ENCODE assay signal across 1 cellular context in genomic region chr3:183446838-183447205, GRCh38.
TF ChIP-seq lines count a peak whose summit lies in the region.

No MANE protein-coding gene starts in this region.

TF ChIP-seq in A549, 52 proteins besides CTCF, POLR2A, EP300 and RAD21 (continued from another document):
- TF ChIP-seq, protein P1, sequence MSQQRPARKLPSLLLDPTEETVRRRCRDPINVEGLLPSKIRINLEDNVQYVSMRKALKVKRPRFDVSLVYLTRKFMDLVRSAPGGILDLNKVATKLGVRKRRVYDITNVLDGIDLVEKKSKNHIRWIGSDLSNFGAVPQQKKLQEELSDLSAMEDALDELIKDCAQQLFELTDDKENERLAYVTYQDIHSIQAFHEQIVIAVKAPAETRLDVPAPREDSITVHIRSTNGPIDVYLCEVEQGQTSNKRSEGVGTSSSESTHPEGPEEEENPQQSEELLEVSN (IDR thresholded peaks at IDR 0.05; ENCODE audit: borderline replicate concordance, low read depth), result no peak
- TF ChIP-seq PBX3 (IDR thresholded peaks at IDR 0.05), result no peak
TF ChIP-seq in A549: peak in this region for 0.
